Comparison of ENCODE assay signal across 22 cellular contexts in the genomic region with DNA sequence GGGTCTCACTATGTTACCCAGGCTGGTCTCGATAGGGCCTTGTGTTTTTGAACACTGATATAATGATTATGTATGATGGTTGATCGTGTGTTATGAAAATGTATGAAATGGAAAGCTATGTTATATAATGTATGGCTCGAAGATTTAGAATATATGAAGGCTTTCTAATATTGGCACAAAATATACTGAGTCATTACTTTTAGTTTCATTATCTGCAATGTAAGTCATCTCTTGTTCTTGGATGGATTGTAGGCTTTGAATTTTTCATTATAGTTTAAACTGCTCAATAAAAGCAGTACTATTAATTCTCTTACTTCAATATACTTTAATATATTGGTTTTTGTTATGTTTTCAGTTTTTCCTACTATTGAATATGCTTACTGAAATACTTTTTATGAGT. TPM values are rescaled to one million over a fixed set of nuclear protein-coding genes. Genes with fewer than 3 reads are reported as not detected.
"Had no signal": no experiment of that assay in that cellular context is flagged by ENCODE, and none has a peak within 500 bp of the region (broad histone marks: within the 10 kb centered on the region; RNA-seq: fewer than 3 reads in every experiment).

No MANE protein-coding gene starts in this region.

- H3K4me1 ChIP-seq: adrenal gland, neural progenitor cell, right lobe of liver, spleen, upper lobe of left lung had no signal

- H3K27ac ChIP-seq: adrenal gland, cardiac muscle cell, neural progenitor cell, ovary, right lobe of liver, spleen, thoracic aorta, upper lobe of left lung, WERI-Rb-1 had no signal

- H3K9me3 ChIP-seq: adrenal gland, ovary, right lobe of liver, spleen, thoracic aorta, upper lobe of left lung had no signal

- H3K4me2 ChIP-seq: neural progenitor cell had no signal

- H2AFZ ChIP-seq: neural progenitor cell had no signal

- H3K4me3 ChIP-seq: adrenal gland, cardiac muscle cell, neural progenitor cell, ovary, right lobe of liver, spleen, thoracic aorta, upper lobe of left lung had no signal

- ATAC-seq: activated naive CD4-positive, alpha-beta T cell treated with anti-CD3 and anti-CD28 coated beads, Interleukin-2, amount 50 U/mL, for 72 hours; left ventricle myocardium superior; naive thymus-derived CD4-positive, alpha-beta T cell; right lobe of liver; stimulated activated memory B cell treated with anti-CD40 and anti-IgM and Interleukin-4, amounts not matched to agents 10 μg/mL and 1 μg/mL and 100 μg/mL, for 72 hours had no signal

- H3K27me3 ChIP-seq: adrenal gland, cardiac muscle cell, neural progenitor cell, ovary, right lobe of liver, upper lobe of left lung had no signal

- H3K9ac ChIP-seq: neural progenitor cell had no signal

- DNase-seq: activated CD4-positive, alpha-beta T cell treated with anti-CD3 and anti-CD28 coated beads, Interleukin-2, amount 50 U/mL, for 48 hours; activated gamma-delta T cell treated with Interleukin-2 at 50 U/mL for 16 hours; adrenal gland; dermis blood vessel endothelial cell; head of caudate nucleus; left ventricle myocardium superior; naive thymus-derived CD4-positive, alpha-beta T cell; ovary; right lobe of liver; spleen; stimulated activated CD4-positive, alpha-beta T cell treated with anti-CD3 and anti-CD28 coated beads, Interleukin-4, amount 100 ng/mL, for 4 hours; SW 1271; T-helper 2 cell; upper lobe of left lung; WERI-Rb-1 had no signal

- H3K36me3 ChIP-seq: adrenal gland, cardiac muscle cell, neural progenitor cell, ovary, right lobe of liver, spleen, thoracic aorta, upper lobe of left lung had no signal

RNA-seq across cellular contexts. Expression of gene FMN2, which starts 10.1 kb away (rescaled TPM):
- total RNA-seq: activated naive CD4-positive, alpha-beta T cell treated with anti-CD3 and anti-CD28 coated beads, Interleukin-2, amount 50 U/mL, for 72 hours; activated T-helper 1 cell treated with anti-CD3 and anti-CD28 coated beads, Interleukin-12 subunit alpha, Interleukin-12 subunit beta, Interleukin-2, Interleukin-4 antibody, amounts not matched to agents 30 ng/mL and 10 ng/mL and 1 ng/mL, durations not matched to agents 14 hours and 24 hours and 36 hours; left ventricle myocardium superior; mononuclear cell; naive thymus-derived CD4-positive, alpha-beta T cell had no signal
- polyA plus RNA-seq: naive thymus-derived CD4-positive, alpha-beta T cell had no signal
